In the genomic region with DNA sequence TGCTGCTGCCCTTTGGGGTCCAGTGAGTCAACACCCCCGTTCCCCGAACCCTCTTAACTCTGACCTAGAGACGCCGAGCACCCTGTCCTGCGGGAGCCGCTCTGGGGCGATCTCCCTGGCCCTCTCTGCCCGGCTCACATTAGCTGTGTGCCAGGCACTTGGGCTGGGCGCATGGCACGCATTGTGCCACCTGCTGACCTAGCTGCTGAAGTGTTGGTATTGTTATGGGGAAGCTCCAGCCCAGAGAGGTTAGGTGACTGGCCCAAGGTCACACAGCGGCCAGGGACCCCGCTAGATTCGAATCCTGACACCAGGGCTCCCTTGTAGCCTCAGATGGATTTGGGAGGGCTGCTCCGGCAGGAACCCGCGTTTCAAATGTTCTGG, we compare ENCODE assay signal across 6 cellular contexts. TPM values are rescaled to one million over a fixed set of nuclear protein-coding genes. Genes with fewer than 3 reads are reported as not detected.
A peak's percentile ranks its signal among the peaks of the same experiment; 100 is the strongest.
DNase-seq lines count a peak whose midpoint lies in the region; ATAC-seq lines count a peak whose summit lies in the region.

No MANE protein-coding gene starts in this region.

- DNase-seq in MG63 (peak; percentile 30), trophoblast cell (no peak), hepatic stellate cell (ENCODE audit: low spot score) (no peak), NCI-H524 treated with DMSO at 0.1 percent for 48 hours (lab: John Stamatoyannopoulos, UW) (no peak)

- no CpG with 5 or more reads among the region's 16 CpGs for WGBS in trophoblast cell (ENCODE audit: extremely low coverage, insufficient coverage, insufficient read length)

- H3K4me2 ChIP-seq in trophoblast cell (ENCODE audit: low read length) = peak overlapping the region; percentile 77

- H3K79me1 ChIP-seq in trophoblast cell (ENCODE audit: low read length) = peaks cover 22% of the 10 kb centered on the region

- H3K23ac ChIP-seq in trophoblast cell (ENCODE audit: low read length) = no peak overlapping the region

- H3K27me3 Mint-ChIP-seq in dendritic cell treated with granulocyte-macrophage colony-stimulating factor and Interleukin-4, amounts not matched to agents 40 ng/mL and 50 ng/mL, for 4 days = peaks cover 13% of the 10 kb centered on the region

- H3K4me3 Mint-ChIP-seq in dendritic cell treated with granulocyte-macrophage colony-stimulating factor and Interleukin-4, amounts not matched to agents 40 ng/mL and 50 ng/mL, for 4 days = peak overlapping the region; percentile 99

- peak overlapping the region; percentile 92 for H4K91ac ChIP-seq in trophoblast cell (ENCODE audit: low read depth, low read length)

- H2BK120ac ChIP-seq in trophoblast cell (ENCODE audit: insufficient read depth, low read length, poor library complexity) = peak overlapping the region; percentile 82

- peaks cover 19 to 20% of the 10 kb centered on the region in 2 experiments for H3K4me1 ChIP-seq in trophoblast cell (ENCODE audit: control insufficient read depth in 1 of 2, insufficient read depth in 2 of 2, low read length in 2 of 2)

- H3K9me3 Mint-ChIP-seq in dendritic cell treated with granulocyte-macrophage colony-stimulating factor and Interleukin-4, amounts not matched to agents 40 ng/mL and 50 ng/mL, for 4 days = no peaks in the 10 kb centered on the region

- H3K79me2 ChIP-seq in trophoblast cell (ENCODE audit: control insufficient read depth, insufficient read depth, low read length, poor library complexity) = peaks cover 16% of the 10 kb centered on the region

- H3K27me3 ChIP-seq in MG63 (no peaks in the 10 kb centered on the region), trophoblast cell (ENCODE audit: insufficient read depth, low read length) (no peaks in the 10 kb centered on the region)

- peak overlapping the region; percentile 96 for H4K8ac ChIP-seq in trophoblast cell (ENCODE audit: low read depth, low read length)

- H3K9me3 ChIP-seq in MG63 = no peaks in the 10 kb centered on the region
- H3K9me3 ChIP-seq in trophoblast cell (ENCODE audit: insufficient read depth, low read depth, low read length) = no peaks in the 10 kb centered on the region

- H3K4ac ChIP-seq in trophoblast cell (ENCODE audit: low read depth, low read length) = peak overlapping the region; percentile 93

- peak overlapping the region; percentile 66 for H2AFZ ChIP-seq in trophoblast cell (ENCODE audit: insufficient read depth, low read length, poor library complexity)

- H3K14ac ChIP-seq in trophoblast cell (ENCODE audit: low read length) = peak overlapping the region; percentile 95

- H3K27ac Mint-ChIP-seq in dendritic cell treated with granulocyte-macrophage colony-stimulating factor and Interleukin-4, amounts not matched to agents 40 ng/mL and 50 ng/mL, for 4 days = peak overlapping the region; percentile 89

- peak overlapping the region; percentile 10 for H2BK5ac ChIP-seq in trophoblast cell (ENCODE audit: low read depth, low read length, poor library complexity)

- H3K36me3 ChIP-seq in MG63 (no peaks in the 10 kb centered on the region), trophoblast cell (ENCODE audit: control insufficient read depth in 1 of 2, insufficient read depth in 2 of 2, low read length in 2 of 2) (peaks cover 0 to 2% of the 10 kb centered on the region in 2 experiments)

- peaks cover 35% of the 10 kb centered on the region for H3K36me3 Mint-ChIP-seq in dendritic cell treated with granulocyte-macrophage colony-stimulating factor and Interleukin-4, amounts not matched to agents 40 ng/mL and 50 ng/mL, for 4 days (ENCODE audit: low read depth)

- peak overlapping the region; percentile 76 for H3K27ac ChIP-seq in trophoblast cell (ENCODE audit: low read depth, low read length)

- peak overlapping the region; percentile 97 for H3K18ac ChIP-seq in trophoblast cell (ENCODE audit: low read length)

- peak overlapping the region; percentile 79 for H4K12ac ChIP-seq in trophoblast cell (ENCODE audit: low read depth, low read length)

- H3K4me1 Mint-ChIP-seq in dendritic cell treated with granulocyte-macrophage colony-stimulating factor and Interleukin-4, amounts not matched to agents 40 ng/mL and 50 ng/mL, for 4 days (ENCODE audit: low read depth) = peaks cover 44% of the 10 kb centered on the region

- H3K9ac ChIP-seq in trophoblast cell (ENCODE audit: low read length) = peak overlapping the region; percentile 72

- H3K4me3 ChIP-seq in MG63 (peak overlapping the region; percentile 76), trophoblast cell (ENCODE audit: low read depth, low read length) (peak overlapping the region; percentile 92)

- H2BK12ac ChIP-seq in trophoblast cell (ENCODE audit: low read length) = peak overlapping the region; percentile 90

- intact Hi-C loops in dendritic cell treated with granulocyte-macrophage colony-stimulating factor and Interleukin-4, amounts not matched to agents 40 ng/mL and 50 ng/mL, for 4 days (cut with micrococcal nuclease) = no loop called here

- no peak for ATAC-seq in HG02938 (IDR thresholded peaks at IDR 0.05; ENCODE audit: unreplicated experiment)

- H2AK5ac ChIP-seq in trophoblast cell (ENCODE audit: low read length) = peak overlapping the region; percentile 84

RNA-seq across cellular contexts. Expression of a gene that starts 1.1 kb away (rescaled TPM):
- total RNA-seq in MG63 (2014; rRNA removed; shearing (Covaris generic); ENCODE audit: low replicate concordance) = 0.59 and 2.8 TPM in 2 replicates
- 41.8 and 44.5 TPM in 2 replicates for polyA plus RNA-seq in trophoblast cell (2013)

RNA-seq across cellular contexts. Expression of a gene that starts 8.1 kb away (rescaled TPM):
- total RNA-seq in MG63 (2014; rRNA removed; shearing (Covaris generic); ENCODE audit: low replicate concordance) = 7.7 and 12.4 TPM in 2 replicates
- polyA plus RNA-seq in trophoblast cell (2013) = 136 and 137 TPM in 2 replicates

RNA-seq across cellular contexts. Expression of a gene that starts 13.0 kb away (rescaled TPM):
- 19.8 and 40.0 TPM in 2 replicates for total RNA-seq in MG63 (2014; rRNA removed; shearing (Covaris generic); ENCODE audit: low replicate concordance)
- 37.8 and 38.0 TPM in 2 replicates for polyA plus RNA-seq in trophoblast cell (2013)

RNA-seq across cellular contexts. Expression of a gene that starts 17.8 kb away (rescaled TPM):
- total RNA-seq in MG63 (2014; rRNA removed; shearing (Covaris generic); ENCODE audit: low replicate concordance) = 18.5 and 46.4 TPM in 2 replicates
- polyA plus RNA-seq in trophoblast cell (2013) = 10.2 and 11.6 TPM in 2 replicates

RNA-seq across cellular contexts. Expression of a gene that starts 23.7 kb away (rescaled TPM):
- 5.6 and 29.6 TPM in 2 replicates for total RNA-seq in MG63 (2014; rRNA removed; shearing (Covaris generic); ENCODE audit: low replicate concordance)
- polyA plus RNA-seq in trophoblast cell (2013) = 15.2 and 16.2 TPM in 2 replicates
